In the genomic region with DNA sequence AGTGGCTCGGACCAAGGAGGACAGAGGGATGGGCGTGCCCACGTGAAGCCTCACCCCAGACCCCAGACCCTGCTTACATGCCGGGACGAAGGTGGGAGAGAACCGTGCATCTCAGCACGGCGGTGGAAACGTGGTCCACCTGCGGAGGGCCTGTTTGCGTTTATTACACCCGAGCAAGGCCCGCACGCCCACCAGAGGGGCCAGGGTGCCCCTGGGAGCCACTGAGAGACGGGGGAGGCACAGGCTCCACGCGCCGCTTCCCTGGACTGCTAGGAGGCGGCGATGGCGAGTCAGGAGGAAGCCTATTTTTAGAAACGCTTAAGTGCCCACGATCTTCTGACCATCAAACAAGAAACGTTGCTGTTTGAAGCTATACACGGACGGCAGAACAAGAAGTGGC, we compare ENCODE assay signal across 1 cellular context.
TF ChIP-seq lines count a peak whose summit lies in the region.

No MANE protein-coding gene starts in this region.

TF ChIP-seq in HEK293T, 16 proteins besides CTCF, POLR2A, EP300 and RAD21:
- TF ChIP-seq SUZ12 (IDR thresholded peaks at IDR 0.05), result no peak
